In the genomic region with DNA sequence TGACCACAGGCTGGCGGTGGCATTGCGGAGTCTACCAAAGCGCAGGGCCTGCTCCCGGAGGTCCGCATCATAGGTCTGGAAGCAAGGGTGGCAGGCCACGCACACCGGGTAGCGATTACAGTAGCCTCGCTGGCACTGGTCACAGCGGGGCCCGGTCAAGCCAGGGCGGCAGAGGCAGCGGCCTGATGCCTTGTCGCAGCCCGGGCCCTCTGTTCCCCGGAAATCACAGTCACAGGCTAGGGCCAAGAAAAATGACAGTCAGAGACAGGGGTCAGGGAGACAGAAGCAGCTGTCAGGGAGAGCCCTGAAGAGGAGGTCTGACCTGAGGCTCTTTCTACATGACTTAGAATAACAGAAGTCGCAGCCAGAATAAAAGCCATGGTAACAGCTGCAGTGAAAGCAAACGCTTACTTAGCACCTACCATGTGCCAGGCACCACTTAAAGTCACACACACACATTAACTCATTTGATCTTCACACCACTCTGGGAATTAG, we compare ENCODE assay signal across 20 cellular contexts. TPM values are rescaled to one million over a fixed set of nuclear protein-coding genes. Genes with fewer than 3 reads are reported as not detected.
DNase-seq lines count a peak whose midpoint lies in the region; ATAC-seq and TF ChIP-seq lines count a peak whose summit lies in the region.
"Had no signal": no experiment of that assay in that cellular context is flagged by ENCODE, and none has a peak within 500 bp of the region (broad histone marks: within the 10 kb centered on the region; RNA-seq: fewer than 3 reads in every experiment).

No MANE protein-coding gene starts in this region.

- H3K9me3 ChIP-seq in skeletal muscle tissue (ENCODE audit: control insufficient read depth in 3 of 3, low read length in 3 of 3) = no peaks in the 10 kb centered on the region
- H3K9me3 ChIP-seq in vagina = no peaks in the 10 kb centered on the region
- H3K9me3 ChIP-seq: BE2C, suprapubic skin had no signal

- no peak for ATAC-seq in HG03378 (IDR thresholded peaks at IDR 0.05; ENCODE audit: unreplicated experiment)
- ATAC-seq: activated CD4-positive, CD25-positive, alpha-beta regulatory T cell treated with anti-CD3 and anti-CD28 coated beads, Interleukin-2, amount 50 U/mL, for 24 hours; left colon; PC-3 had no signal

- DNase-seq in NCI-H1694 treated with DMSO at 0.1 percent for 48 hours (lab: John Stamatoyannopoulos, UW) = peak; percentile 21
- DNase-seq in chondrocyte (ENCODE audit: low spot score) = no peak
- DNase-seq in left kidney (ENCODE audit: low read depth, low spot score) = peak; percentile 21
- no peak for DNase-seq in vagina (ENCODE audit: extremely low spot score in 2 of 2)
- no peak for DNase-seq in AG20443 (ENCODE audit: low spot score)
- DNase-seq: activated effector memory CD4-positive, alpha-beta T cell treated with Interleukin-2 at 50 U/mL for 16 hours; BE2C; KBM-7; left colon; NCI-H2081; NCI-H526; PC-3; small intestine; stimulated activated CD4-positive, alpha-beta T cell treated with anti-CD3 and anti-CD28 coated beads, Interleukin-4, amount 100 ng/mL, for 24 hours; T1000 had no signal

- TF ChIP-seq CTCF in chondrocyte (IDR thresholded peaks at IDR 0.05) (no peak), vagina (IDR thresholded peaks at IDR 0.05) (no peak)

- H3K36me3 Mint-ChIP-seq in chondrocyte (ENCODE audit: low read depth) = no peaks in the 10 kb centered on the region

- no peaks in the 10 kb centered on the region for H3K27me3 ChIP-seq in skeletal muscle tissue (ENCODE audit: control insufficient read depth in 3 of 3, insufficient read depth in 3 of 3, low read length in 3 of 3)
- no peaks in the 10 kb centered on the region for H3K27me3 ChIP-seq in vagina
- H3K27me3 ChIP-seq: BE2C, suprapubic skin had no signal

- peaks cover 25% of the 10 kb centered on the region for H3K4me1 Mint-ChIP-seq in chondrocyte (ENCODE audit: low read depth)

- H3K27me3 Mint-ChIP-seq in chondrocyte (ENCODE audit: low read depth) = no peaks in the 10 kb centered on the region

- H3K9ac ChIP-seq in skeletal muscle tissue (ENCODE audit: low read depth in 1 of 3, low read length in 3 of 3) = peak overlapping the region; percentile 76 to 95 (median 90)

- H3K27ac Mint-ChIP-seq in chondrocyte (ENCODE audit: unreplicated experiment) = peak overlapping the region; percentile 83

- intact Hi-C loops in vagina (cut with DNase I) = no loop called here

- no peaks in the 10 kb centered on the region for H3K9me3 Mint-ChIP-seq in chondrocyte (ENCODE audit: low read depth)

- peak overlapping the region; percentile 95 for H3K27ac ChIP-seq in skeletal muscle tissue (ENCODE audit: low read depth, low read length)
- no peak overlapping the region for H3K27ac ChIP-seq in vagina
- H3K27ac ChIP-seq: suprapubic skin had no signal

- TF ChIP-seq POLR2A in vagina (IDR thresholded peaks at IDR 0.05) = no peak

- peaks cover 0 to 5% (median 0%) of the 10 kb centered on the region in 3 donors for H3K36me3 ChIP-seq in skeletal muscle tissue (ENCODE audit: control insufficient read depth in 3 of 3, insufficient read depth in 3 of 3, low read length in 3 of 3)
- H3K36me3 ChIP-seq in vagina = no peaks in the 10 kb centered on the region
- H3K36me3 ChIP-seq: BE2C had no signal

- H3K4me3 ChIP-seq in skeletal muscle tissue (ENCODE audit: low read length in 3 of 3) (peak overlapping the region; percentile 60 to 70 (median 62)), vagina (no peak overlapping the region)
- H3K4me3 ChIP-seq: suprapubic skin had no signal

- H3K4me1 ChIP-seq in skeletal muscle tissue (ENCODE audit: control insufficient read depth in 3 of 3, insufficient read depth in 3 of 3, low read length in 3 of 3) = peaks cover 60 to 81% (median 64%) of the 10 kb centered on the region in 3 donors
- H3K4me1 ChIP-seq in vagina = peaks cover 7% of the 10 kb centered on the region
- H3K4me1 ChIP-seq: BE2C had no signal

- no peak overlapping the region for H3K4me3 Mint-ChIP-seq in chondrocyte (ENCODE audit: unreplicated experiment)

RNA-seq across cellular contexts. Expression of a gene that starts 26.4 kb away (rescaled TPM):
- 5.5 to 6.5 TPM (median 6.3 TPM) in 3 replicates for total RNA-seq in chondrocyte
- total RNA-seq in skeletal muscle tissue = 0.52 TPM
- total RNA-seq in vagina = 68.8 TPM

RNA-seq across cellular contexts. Expression of a gene that starts 42.3 kb away (rescaled TPM):
- total RNA-seq in chondrocyte (not detected in 3 replicates), skeletal muscle tissue (not detected), vagina (not detected)
- total RNA-seq: osteocyte, PC-3 had no signal

RNA-seq across cellular contexts. Expression of a gene that starts 49.4 kb away (rescaled TPM):
- total RNA-seq in chondrocyte (0.65 to 1.0 TPM (median 0.69 TPM) in 3 replicates), skeletal muscle tissue (78.8 TPM), vagina (187 TPM)

Comparison
In these comparisons a context has a peak if more than half of its experiments do, and no peak if none do; other contexts are left out.
1. DNase-seq: peak in NCI-H1694 treated with DMSO at 0.1 percent for 48 hours (single experiment) and left kidney (single experiment); none in chondrocyte (single experiment), vagina (0 of 2) and AG20443 (single experiment).
2. H3K4me3 ChIP-seq: peak in skeletal muscle tissue (3 of 3); none in vagina (0 of 2).
3. RNA of a gene that starts 49.4 kb away (total RNA-seq): 187 TPM in vagina (single experiment) and 78.8 TPM in skeletal muscle tissue (single experiment); 0.65 to 1.0 TPM in chondrocyte; every median in the first group is over 10 times any median in the second.